Comparison of ENCODE assay signal across 1 cellular context in the genomic region with DNA sequence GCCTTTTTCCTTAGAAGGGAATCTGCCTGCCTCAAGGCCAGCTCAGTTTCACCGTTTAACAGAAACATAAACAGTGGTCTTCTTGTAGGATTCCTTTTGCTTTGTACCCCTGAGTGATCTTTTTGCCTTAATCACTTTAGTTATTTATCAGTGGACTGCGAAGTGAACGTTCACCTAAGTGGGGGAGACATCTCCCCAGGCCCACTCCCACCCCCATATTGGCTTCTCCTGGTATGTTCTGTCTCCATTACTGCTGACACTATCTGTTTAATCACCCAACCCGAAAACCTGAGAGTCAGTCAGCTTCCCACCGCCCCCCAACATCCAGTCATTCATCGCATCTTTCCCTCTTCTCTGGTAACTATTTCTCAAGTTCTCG.
TF ChIP-seq lines count a peak whose summit lies in the region.

No MANE protein-coding gene starts in this region.

TF ChIP-seq in IMR-90, 13 proteins besides CTCF, POLR2A, EP300 and RAD21:
- TF ChIP-seq FOS (IDR thresholded peaks at IDR 0.05; ENCODE audit: low read depth, low read length) (no peak), NFE2L2 (IDR thresholded peaks at IDR 0.05; ENCODE audit: low read depth, low read length) (no peak), MAFK (IDR thresholded peaks at IDR 0.05; ENCODE audit: low read depth, low read length) (no peak), ELK1 (IDR thresholded peaks at IDR 0.05; ENCODE audit: borderline replicate concordance, low read depth, low read length) (no peak), USF2 (IDR thresholded peaks at IDR 0.05; ENCODE audit: low read depth, low read length) (no peak)
